In the genomic region with DNA sequence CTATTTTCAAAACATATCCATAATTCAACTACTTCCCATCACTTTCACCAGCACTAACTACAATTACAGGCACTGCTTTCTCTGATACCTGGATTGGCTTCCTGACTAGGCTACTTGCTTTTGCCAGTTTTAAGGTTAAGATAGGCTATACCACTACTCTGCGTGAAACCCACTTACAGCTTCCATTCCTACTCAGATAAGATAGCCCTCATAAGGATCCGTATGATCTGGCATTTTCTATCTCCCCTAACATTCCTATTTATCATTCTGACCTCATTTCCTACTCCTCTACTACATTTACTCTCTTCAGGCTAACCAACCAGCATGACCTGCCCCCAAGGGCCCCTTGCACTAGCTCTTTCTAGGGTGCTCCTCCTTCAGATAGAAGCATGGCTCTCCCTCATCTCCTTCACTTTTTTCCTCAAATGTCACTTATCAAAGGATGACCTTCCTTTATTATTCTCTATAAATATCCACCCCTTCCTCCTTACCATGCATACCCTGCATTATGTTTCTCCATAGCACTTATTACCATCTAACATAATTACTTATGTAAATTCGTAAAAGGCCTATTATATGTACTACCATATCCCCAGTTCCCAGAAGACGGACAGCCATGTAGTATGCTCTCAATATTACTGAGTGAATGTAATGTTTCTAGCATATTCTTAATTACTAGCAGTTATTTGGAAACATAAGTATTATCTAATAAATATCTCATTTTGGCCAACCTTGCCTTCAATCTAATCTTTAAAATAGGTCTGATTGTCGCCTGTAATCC, we compare ENCODE assay signal across 16 cellular contexts. TPM values are rescaled to one million over a fixed set of nuclear protein-coding genes. Genes with fewer than 3 reads are reported as not detected.
A peak's percentile ranks its signal among the peaks of the same experiment; 100 is the strongest.
DNase-seq lines count a peak whose midpoint lies in the region; ATAC-seq and TF ChIP-seq lines count a peak whose summit lies in the region.
"Had no signal": no experiment of that assay in that cellular context is flagged by ENCODE, and none has a peak within 500 bp of the region (broad histone marks: within the 10 kb centered on the region; RNA-seq: fewer than 3 reads in every experiment).

No MANE protein-coding gene starts in this region.

- no peak overlapping the region for H3K18ac ChIP-seq in mesendoderm (ENCODE audit: low read length)

- no peak overlapping the region for H3K4me3 ChIP-seq in BLaER1 treated with 17β-estradiol and CSF1 and Interleukin-3, amounts not matched to agents 10 nM and 100 nM
- H3K4me3 ChIP-seq in DND-41 (ENCODE audit: low read depth in 1 of 2, low read length in 2 of 2): no peak overlapping the region; a peak in 1 of 4 replicates
- no peak overlapping the region for H3K4me3 ChIP-seq in mesendoderm (ENCODE audit: low read length)
- no peak overlapping the region for H3K4me3 ChIP-seq in prostate gland
- no peak overlapping the region for H3K4me3 ChIP-seq in OCI-LY7 (ENCODE audit: low read depth, low read length, poor library complexity, severe bottlenecking)
- H3K4me3 ChIP-seq: adrenal gland, colonic mucosa, esophagus muscularis mucosa, heart right ventricle, testis had no signal

- H3K9me3 ChIP-seq in BLaER1 treated with 17β-estradiol and CSF1 and Interleukin-3, amounts not matched to agents 10 nM and 100 nM (replicated peaks in 1 of 11): no peaks in the 10 kb centered on the region; a peak in 1 of 22 replicates
- H3K9me3 ChIP-seq in DND-41 (ENCODE audit: insufficient read depth, low read length, severe bottlenecking) (no peaks in the 10 kb centered on the region), prostate gland (no peaks in the 10 kb centered on the region), OCI-LY7 (ENCODE audit: low read length) (peaks cover 8% of the 10 kb centered on the region; the same call in 1 of the 2 replicates)
- H3K9me3 ChIP-seq: adrenal gland, colonic mucosa, esophagus muscularis mucosa, heart right ventricle, testis had no signal

- no peak overlapping the region for H2BK5ac ChIP-seq in mesendoderm (ENCODE audit: low read length)

- WGBS in mesendoderm (ENCODE audit: extremely low coverage, insufficient coverage, low lambda C conversion rate): no CpG with 5 or more reads among the region's 5 CpGs
- 80% methylated on average over 5 of the region's 5 CpGs for WGBS in prostate gland

- no peak overlapping the region for H3K56ac ChIP-seq in mesendoderm (ENCODE audit: low read length)

- TF ChIP-seq POLR2A in prostate gland (IDR thresholded peaks at IDR 0.05): no peak

- H3K9me2 ChIP-seq in OCI-LY7 (ENCODE audit: insufficient read depth, low read length): no peaks in the 10 kb centered on the region

- DNase-seq in DND-41: no peak
- peak; percentile 57 for DNase-seq in mesendoderm
- DNase-seq in prostate gland (ENCODE audit: low spot score): no peak
- no peak for DNase-seq in OCI-LY7 (ENCODE audit: low spot score)
- no peak for DNase-seq in cortex of kidney (lab: John Stamatoyannopoulos, UW)
- DNase-seq: adrenal gland, colonic mucosa, heart right ventricle, left cardiac atrium, NCI-H187 treated with DMSO at 0.1 percent for 48 hours, RPMI8226, testis had no signal

- peaks cover 30 to 65% (median 54%) of the 10 kb centered on the region in 10 experiments for H3K4me1 ChIP-seq in BLaER1 treated with 17β-estradiol and CSF1 and Interleukin-3, amounts not matched to agents 10 nM and 100 nM
- H3K4me1 ChIP-seq in DND-41 (ENCODE audit: insufficient read depth, low read length): peaks cover 49% of the 10 kb centered on the region
- peaks cover 7% of the 10 kb centered on the region for H3K4me1 ChIP-seq in mesendoderm (ENCODE audit: control insufficient read depth, low read depth, low read length)
- no peaks in the 10 kb centered on the region for H3K4me1 ChIP-seq in prostate gland (replicated peaks)
- H3K4me1 ChIP-seq in OCI-LY7 (ENCODE audit: insufficient read depth, low read length, poor library complexity, severe bottlenecking): peaks cover 23% of the 10 kb centered on the region
- H3K4me1 ChIP-seq: colonic mucosa had no signal

- H3K4ac ChIP-seq in mesendoderm (ENCODE audit: low read depth, low read length): no peak overlapping the region

- CTCF ChIA-PET in OCI-LY7 (lab: Charles Lee; ENCODE audit: unreplicated experiment): no interaction called here

- peaks cover 2% of the 10 kb centered on the region for H3K36me3 Mint-ChIP-seq in activated naive CD8-positive, alpha-beta T cell

- no peak overlapping the region for H2BK120ac ChIP-seq in mesendoderm (ENCODE audit: low read depth, low read length)

- H2AK5ac ChIP-seq in mesendoderm (ENCODE audit: low read length): no peak overlapping the region

- peaks cover 2% of the 10 kb centered on the region for H3K79me1 ChIP-seq in mesendoderm (ENCODE audit: low read length)

- H3K4me2 ChIP-seq in BLaER1 treated with 17β-estradiol and CSF1 and Interleukin-3, amounts not matched to agents 10 nM and 100 nM: peak overlapping the region; percentile 73 to 98 (median 93)
- H3K4me2 ChIP-seq in DND-41 (ENCODE audit: insufficient read depth, low read length): peak overlapping the region; percentile 44
- H3K4me2 ChIP-seq in mesendoderm (ENCODE audit: low read length): no peak overlapping the region
- H3K4me2 ChIP-seq in OCI-LY7 (ENCODE audit: low read length): no peak overlapping the region

- no peaks in the 10 kb centered on the region for H3K27me3 Mint-ChIP-seq in activated naive CD8-positive, alpha-beta T cell

- H3K36me3 ChIP-seq in BLaER1 treated with 17β-estradiol and CSF1 and Interleukin-3, amounts not matched to agents 10 nM and 100 nM: peaks cover 17 to 76% (median 67%) of the 10 kb centered on the region in 11 experiments; a peak in 21 of 22 replicates
- peaks cover 57% of the 10 kb centered on the region for H3K36me3 ChIP-seq in DND-41 (ENCODE audit: insufficient read depth, low read length)
- no peaks in the 10 kb centered on the region for H3K36me3 ChIP-seq in mesendoderm (ENCODE audit: control insufficient read depth, insufficient read depth, low read length)
- no peaks in the 10 kb centered on the region for H3K36me3 ChIP-seq in prostate gland
- H3K36me3 ChIP-seq in OCI-LY7 (ENCODE audit: insufficient read depth, low read length): peaks cover 66% of the 10 kb centered on the region
- H3K36me3 ChIP-seq: colonic mucosa had no signal

- POLR2A ChIA-PET in OCI-LY7 (lab: Charles Lee): no interaction called here

- no TSS peak for BruUV-seq in OCI-LY7 (replicated peaks; lab: Mats Ljungman, UMichigan)

- H2AFZ ChIP-seq in DND-41 (ENCODE audit: low read depth, low read length): no peak overlapping the region
- H2AFZ ChIP-seq in OCI-LY7 (ENCODE audit: low read length): no peak overlapping the region

- peaks cover 65% of the 10 kb centered on the region for H3K4me1 Mint-ChIP-seq in activated naive CD8-positive, alpha-beta T cell (ENCODE audit: low read depth)

- no peak overlapping the region for H2BK15ac ChIP-seq in mesendoderm (replicated peaks; ENCODE audit: low read depth)

- no peak overlapping the region for H3K23ac ChIP-seq in mesendoderm (ENCODE audit: low read length)

- intact Hi-C loops in prostate gland (cut with DNase I): loop anchor here (10.0 kb wide), 1 partner anchor 159 kb away; the partner anchor contains the start of gene PCBP1
- intact Hi-C loops in OCI-LY7 (cut with micrococcal nuclease; ENCODE audit: unreplicated experiment): no loop called here

- H3K9me3 Mint-ChIP-seq in activated naive CD8-positive, alpha-beta T cell (ENCODE audit: low read depth): no peaks in the 10 kb centered on the region

- H3K27ac Mint-ChIP-seq in activated naive CD8-positive, alpha-beta T cell: peak overlapping the region; percentile 43

- TF ChIP-seq CTCF in DND-41 (IDR thresholded peaks at IDR 0.05; ENCODE audit: borderline replicate concordance, extremely low read depth, low read length, poor library complexity, severe bottlenecking) (no peak), prostate gland (IDR thresholded peaks at IDR 0.05) (no peak), OCI-LY7 (conservative IDR thresholded peaks at IDR 0.05; ENCODE audit: low read length) (no peak)

- peak overlapping the region in 1 of 11 experiments; percentile 25; a peak in 1 of 22 replicates for H3K27ac ChIP-seq in BLaER1 treated with 17β-estradiol and CSF1 and Interleukin-3, amounts not matched to agents 10 nM and 100 nM
- H3K27ac ChIP-seq in DND-41 (ENCODE audit: low read length): no peak overlapping the region
- H3K27ac ChIP-seq in mesendoderm (ENCODE audit: low read depth, low read length): no peak overlapping the region
- no peak overlapping the region for H3K27ac ChIP-seq in prostate gland
- no peak overlapping the region for H3K27ac ChIP-seq in OCI-LY7 (ENCODE audit: low read depth, low read length, poor library complexity, severe bottlenecking)
- H3K27ac ChIP-seq: colonic mucosa, esophagus muscularis mucosa, testis had no signal

- ATAC-seq in DND-41 (ENCODE audit: insufficient read depth, low read depth) (no peak), HG03045 (IDR thresholded peaks at IDR 0.05; ENCODE audit: unreplicated experiment) (no peak)
- ATAC-seq: heart right ventricle, left cardiac atrium had no signal

- peak overlapping the region in 1 of 11 experiments; percentile 4; a peak in 1 of 22 replicates for H3K9ac ChIP-seq in BLaER1 treated with 17β-estradiol and CSF1 and Interleukin-3, amounts not matched to agents 10 nM and 100 nM
- H3K9ac ChIP-seq in DND-41 (ENCODE audit: low read depth, low read length): no peak overlapping the region
- no peak overlapping the region for H3K9ac ChIP-seq in mesendoderm (ENCODE audit: low read length)

- H4K20me1 ChIP-seq in BLaER1 treated with 17β-estradiol and CSF1 and Interleukin-3, amounts not matched to agents 10 nM and 100 nM: peaks cover 62 to 83% (median 79%) of the 10 kb centered on the region in 11 experiments; a peak in 21 of 22 replicates
- H4K20me1 ChIP-seq in DND-41 (ENCODE audit: insufficient read depth, low read length) (peaks cover 63% of the 10 kb centered on the region), OCI-LY7 (ENCODE audit: insufficient read depth, low read length) (peaks cover 20% of the 10 kb centered on the region)

- H3K79me2 ChIP-seq in DND-41 (ENCODE audit: insufficient read depth, low read length) (peaks cover 95% of the 10 kb centered on the region), mesendoderm (ENCODE audit: control insufficient read depth, insufficient read depth, low read length) (peaks cover 84% of the 10 kb centered on the region), OCI-LY7 (ENCODE audit: insufficient read depth, low read depth, low read length) (peaks cover 93% of the 10 kb centered on the region)

- H4K8ac ChIP-seq in mesendoderm (ENCODE audit: low read depth, low read length): no peak overlapping the region

- no peak overlapping the region for H4K5ac ChIP-seq in mesendoderm (ENCODE audit: low read length)

- peak overlapping the region; percentile 62 for H3K4me3 Mint-ChIP-seq in activated naive CD8-positive, alpha-beta T cell

- H3K27me3 ChIP-seq in BLaER1 treated with 17β-estradiol and CSF1 and Interleukin-3, amounts not matched to agents 10 nM and 100 nM: no peaks in the 10 kb centered on the region
- H3K27me3 ChIP-seq in DND-41 (ENCODE audit: insufficient read depth, low read length, poor library complexity) (no peaks in the 10 kb centered on the region), mesendoderm (ENCODE audit: insufficient read depth, low read length, poor library complexity) (no peaks in the 10 kb centered on the region), prostate gland (replicated peaks; ENCODE audit: insufficient read depth) (no peaks in the 10 kb centered on the region)
- H3K27me3 ChIP-seq: adrenal gland, colonic mucosa, esophagus muscularis mucosa, heart right ventricle, testis had no signal

RNA-seq across cellular contexts. Expression of gene TIA1, which starts 4.4 kb away (rescaled TPM):
- polyA plus RNA-seq in mesendoderm (2013, experiment 1 of 2): 57.0 TPM
- 57.9 TPM for polyA plus RNA-seq in mesendoderm (2013, experiment 2 of 2)
- 100 to 1,000 TPM in 1 of 2 donors, 10 to 100 TPM in 1; 65.3 to 100 TPM for total RNA-seq in prostate gland
- total RNA-seq in OCI-LY7 (2014; rRNA removed; shearing (Covaris generic)): 129 and 147 TPM in 2 replicates
- 121 and 129 TPM in 2 replicates for total RNA-seq in OCI-LY7 (2022)

RNA-seq across cellular contexts. Expression of gene PCYOX1, which starts 13.9 kb away (rescaled TPM):
- polyA plus RNA-seq in mesendoderm (2013, experiment 1 of 2): 22.4 TPM
- 25.7 TPM for polyA plus RNA-seq in mesendoderm (2013, experiment 2 of 2)
- total RNA-seq in prostate gland (10 to 100 TPM; 40.2 to 78.4 TPM), OCI-LY7 (2022) (8.5 and 10.5 TPM in 2 replicates)
- 4.8 and 4.9 TPM in 2 replicates for total RNA-seq in OCI-LY7 (2014; rRNA removed; shearing (Covaris generic))

RNA-seq across cellular contexts. Expression of gene SNRPG, which starts 49.5 kb away (rescaled TPM):
- polyA plus RNA-seq in mesendoderm (2013, experiment 1 of 2): 687 TPM
- 673 TPM for polyA plus RNA-seq in mesendoderm (2013, experiment 2 of 2)
- total RNA-seq in prostate gland (100 to 1,000 TPM in 1 of 2 donors, 10 to 100 TPM in 1; 69.9 to 127 TPM), OCI-LY7 (2022) (295 and 349 TPM in 2 replicates)
- 221 and 309 TPM in 2 replicates for total RNA-seq in OCI-LY7 (2014; rRNA removed; shearing (Covaris generic))

RNA-seq across cellular contexts. Expression of gene C2orf42, which starts 53.2 kb away (rescaled TPM):
- polyA plus RNA-seq in mesendoderm (2013, experiment 1 of 2): 4.5 TPM
- 4.9 TPM for polyA plus RNA-seq in mesendoderm (2013, experiment 2 of 2)
- 10 to 100 TPM; 23.6 to 27.9 TPM for total RNA-seq in prostate gland
- total RNA-seq in OCI-LY7 (2014; rRNA removed; shearing (Covaris generic)): 24.5 and 26.8 TPM in 2 replicates
- total RNA-seq in OCI-LY7 (2022): 19.0 and 21.3 TPM in 2 replicates

RNA-seq across cellular contexts. Expression of gene FAM136A, which starts 57.9 kb away (rescaled TPM):
- 126 TPM for polyA plus RNA-seq in mesendoderm (2013, experiment 1 of 2)
- 126 TPM for polyA plus RNA-seq in mesendoderm (2013, experiment 2 of 2)
- 10 to 100 TPM; 26.2 to 31.1 TPM for total RNA-seq in prostate gland
- total RNA-seq in OCI-LY7 (2014; rRNA removed; shearing (Covaris generic)): 57.2 and 71.0 TPM in 2 replicates
- 70.8 and 82.2 TPM in 2 replicates for total RNA-seq in OCI-LY7 (2022)

Comparison
In these comparisons a context has a peak if more than half of its experiments do, and no peak if none do; other contexts are left out.
1. H3K4me2 ChIP-seq: peak in BLaER1 treated with 17β-estradiol and CSF1 and Interleukin-3, amounts not matched to agents 10 nM and 100 nM (11 of 11) and DND-41 (single experiment); none in mesendoderm (single experiment) and OCI-LY7 (single experiment).